ENCODE assay signal across 1 cellular context in genomic region chr5:10775646-10776045, GRCh38.
TF ChIP-seq lines count a peak whose summit lies in the region.

No MANE protein-coding gene starts in this region.

TF ChIP-seq in K562, 482 proteins besides CTCF, POLR2A, EP300 and RAD21:
- TF ChIP-seq GATA2 (CRISPR knock-in tag; IDR thresholded peaks at IDR 0.05) (no peak), ADNP (tag; IDR thresholded peaks at IDR 0.05) (no peak), ZNF436 (CRISPR knock-in tag; IDR thresholded peaks at IDR 0.05) (no peak)
